Comparison of ENCODE assay signal across 18 cellular contexts in the genomic region with DNA sequence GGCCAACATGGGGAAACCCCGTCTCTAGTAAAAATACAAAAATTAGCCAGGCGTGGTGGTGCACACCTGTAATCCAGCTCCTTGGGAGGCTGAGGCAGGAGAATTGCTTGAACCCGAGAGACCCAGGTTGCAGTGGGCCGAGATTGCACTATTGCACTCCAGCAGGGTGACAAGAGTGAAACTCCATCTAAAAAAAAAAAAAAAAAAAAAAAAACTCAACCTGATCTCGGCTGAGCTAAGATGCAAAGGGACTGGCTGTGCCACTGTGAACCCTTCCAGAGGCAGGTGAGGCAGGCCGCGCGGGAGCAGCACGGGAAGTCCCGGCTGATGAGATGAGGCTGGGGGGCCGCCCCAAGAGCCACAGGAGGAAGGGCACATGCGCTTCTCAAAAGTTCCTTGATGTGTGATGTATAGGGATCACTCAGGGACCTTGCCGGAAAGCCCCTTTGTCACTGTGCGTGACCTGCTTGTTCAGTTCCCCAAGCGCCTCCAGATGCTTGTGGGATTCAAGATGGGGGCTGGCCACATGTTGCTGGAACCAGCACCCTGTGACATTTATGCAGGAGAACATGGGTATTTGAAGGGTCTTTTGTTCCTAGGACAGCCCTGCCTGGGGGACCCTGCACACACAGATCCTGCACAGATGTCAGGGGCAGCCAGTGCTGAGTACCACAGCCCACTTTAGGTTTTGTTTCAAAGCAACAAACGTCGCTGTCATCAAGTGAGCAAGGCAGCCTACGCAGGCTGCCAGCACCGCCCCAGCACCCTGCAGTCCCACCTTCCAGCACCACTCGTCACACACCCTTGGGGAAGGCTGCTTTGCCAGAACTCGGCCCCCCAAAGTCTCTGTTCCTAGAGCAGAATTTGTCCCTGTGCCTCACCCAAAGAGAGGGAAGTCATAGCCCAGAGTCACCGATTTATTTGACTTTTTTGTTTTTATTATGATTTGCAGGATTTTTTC.
DNase-seq lines count a peak whose midpoint lies in the region; ATAC-seq, FAIRE-seq and TF ChIP-seq lines count a peak whose summit lies in the region.
"Had no signal": no experiment of that assay in that cellular context is flagged by ENCODE, and none has a peak within 500 bp of the region (broad histone marks: within the 10 kb centered on the region; RNA-seq: fewer than 3 reads in every experiment).

No MANE protein-coding gene starts in this region.

- H3K4me1 ChIP-seq in pancreas: no peaks in the 10 kb centered on the region
- H3K4me1 ChIP-seq in A673 (ENCODE audit: insufficient read depth, low read length, poor library complexity, severe bottlenecking): peaks cover 10% of the 10 kb centered on the region
- H3K4me1 ChIP-seq: adrenal gland, sigmoid colon had no signal

- TF ChIP-seq CTCF in GM06990 (IDR thresholded peaks at IDR 0.05; ENCODE audit: insufficient read depth, low read length, poor library complexity, severe bottlenecking) (no peak), pancreas (IDR thresholded peaks at IDR 0.05) (no peak), A673 (conservative IDR thresholded peaks at IDR 0.05; ENCODE audit: low read depth, low read length) (no peak)

- intact Hi-C loops in pancreas (cut with DNase I): no loop called here
- intact Hi-C loops in A673 (cut with micrococcal nuclease; ENCODE audit: unreplicated experiment): no loop called here

- POLR2A ChIA-PET in A673 (lab: Charles Lee; ENCODE audit: low non-redundant PET): no interaction called here

- ATAC-seq in GM19035 (IDR thresholded peaks at IDR 0.05; ENCODE audit: unreplicated experiment) (peak; percentile 84), HG02588 (IDR thresholded peaks at IDR 0.05; ENCODE audit: unreplicated experiment) (peak; percentile 79), HG03558 (IDR thresholded peaks at IDR 0.05; ENCODE audit: extremely low read depth, unreplicated experiment) (peak; percentile 44), GM19324 (IDR thresholded peaks at IDR 0.05; ENCODE audit: low FRiP score, unreplicated experiment) (no peak), pancreas (no peak)

- H3K27me3 ChIP-seq in GM06990 (replicated peaks; ENCODE audit: control insufficient read depth, insufficient read depth, low read length): no peaks in the 10 kb centered on the region
- no peaks in the 10 kb centered on the region for H3K27me3 ChIP-seq in pancreas
- H3K27me3 ChIP-seq in A673 (replicated peaks; ENCODE audit: insufficient read depth, low read depth, low read length, poor library complexity): no peaks in the 10 kb centered on the region
- H3K27me3 ChIP-seq: adrenal gland, sigmoid colon had no signal

- CTCF ChIA-PET in A673 (lab: Charles Lee): no interaction called here

- no peak overlapping the region for H3K4me3 ChIP-seq in GM06990 (replicated peaks; ENCODE audit: low read depth, low read length)
- no peak overlapping the region for H3K4me3 ChIP-seq in pancreas
- H3K4me3 ChIP-seq in A673 (ENCODE audit: low read depth, low read length, poor library complexity, severe bottlenecking): no peak overlapping the region
- H3K4me3 ChIP-seq: adrenal gland, sigmoid colon had no signal

- DNase-seq in GM06990 (ENCODE audit: extremely low read depth, insufficient read length) (peak; percentile 76), pancreas (no peak), A673 (ENCODE audit: low spot score) (no peak)
- DNase-seq in stimulated activated CD4-positive, alpha-beta T cell treated with anti-CD3 and anti-CD28 coated beads, Interleukin-1b, Interleukin-23, amount 100 ng/mL, for 48 hours: no peak
- DNase-seq: adrenal gland; CD4-positive, alpha-beta T cell; GOT3; mesendoderm; NCI-H2107; SHP77; sigmoid colon; stimulated activated CD4-positive, alpha-beta T cell treated with anti-CD3 and anti-CD28 coated beads, Interleukin-4, amount 100 ng/mL, for 24 hours; T-helper 9 cell had no signal

- H3K36me3 ChIP-seq in GM06990 (ENCODE audit: control insufficient read depth, insufficient read depth, low read length) (peaks cover 2% of the 10 kb centered on the region; the same call in 1 of the 2 replicates), pancreas (peaks cover 0 to 5% (median 0%) of the 10 kb centered on the region in 3 donors), A673 (ENCODE audit: insufficient read depth, low read length, poor library complexity, severe bottlenecking) (no peaks in the 10 kb centered on the region)

- WGBS in pancreas, 2 donors: 94 to 96% methylated on average over 22 of the region's 22 CpGs

- FAIRE-seq in pancreas (lab: Jason Lieb, UNC): no peak
- FAIRE-seq: A204.1 had no signal

- H3K27ac ChIP-seq in pancreas (no peak overlapping the region), A673 (ENCODE audit: low read depth, low read length, poor library complexity, severe bottlenecking) (no peak overlapping the region)
- H3K27ac ChIP-seq: adrenal gland, sigmoid colon had no signal

- H3K9me3 ChIP-seq in pancreas (no peaks in the 10 kb centered on the region), A673 (ENCODE audit: low read depth, low read length, poor library complexity, severe bottlenecking) (no peaks in the 10 kb centered on the region)
- H3K9me3 ChIP-seq: adrenal gland, sigmoid colon had no signal

- no TSS peak for BruUV-seq in A673 (replicated peaks; lab: Mats Ljungman, UMichigan)

Comparison
In these comparisons a context has a peak if more than half of its experiments do, and no peak if none do; other contexts are left out.
1. ATAC-seq: peak in GM19035 (single experiment), HG02588 (single experiment) and HG03558 (single experiment); none in GM19324 (single experiment) and pancreas (0 of 4).